In the genomic region with DNA sequence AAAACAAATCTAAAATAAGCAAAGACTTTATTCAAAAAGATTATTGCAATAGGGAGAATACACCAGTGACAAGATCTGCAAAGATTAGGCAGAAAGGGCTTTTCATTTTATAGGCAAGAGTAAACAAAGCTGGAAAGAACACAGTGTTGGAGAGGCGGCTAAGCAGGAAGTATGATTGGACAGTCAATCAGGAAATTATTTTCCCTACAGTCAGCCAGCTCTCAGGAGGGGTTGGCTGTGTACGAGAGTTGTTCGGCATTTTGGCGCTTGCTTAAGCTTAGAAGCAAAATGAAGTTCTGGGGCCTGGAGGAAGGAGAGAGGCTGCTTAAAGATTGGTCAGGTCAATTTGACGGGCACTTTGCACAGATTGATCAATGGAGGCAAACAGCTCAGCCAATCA, we compare ENCODE assay signal across 21 cellular contexts.
"Had no signal": no experiment of that assay in that cellular context is flagged by ENCODE, and none has a peak within 500 bp of the region (broad histone marks: within the 10 kb centered on the region; RNA-seq: fewer than 3 reads in every experiment).

No MANE protein-coding gene starts in this region.

- ATAC-seq: esophagus mucosa; gastrocnemius medialis; left ventricle myocardium superior; lower lobe of right lung; natural killer cell; psoas muscle; stimulated activated memory B cell treated with anti-CD40 and anti-IgM and Interleukin-4, amounts not matched to agents 10 μg/mL and 1 μg/mL and 100 μg/mL, for 72 hours; stimulated activated naive CD8-positive, alpha-beta T cell treated with anti-CD3 and anti-CD28 coated beads, Interleukin-15, Interleukin-2, amounts not matched to agents 100 U/mL and 50 U/mL, for 24 hours had no signal

- H3K27ac ChIP-seq: epithelial cell of prostate, gastrocnemius medialis, lower lobe of right lung, ovary, psoas muscle, sigmoid colon, thoracic aorta, tibial nerve, upper lobe of left lung had no signal

- DNase-seq: effector CD8-positive, alpha-beta T cell; endodermal cell; foreskin fibroblast; gastrocnemius medialis; head of caudate nucleus; left ventricle myocardium superior; lower lobe of right lung; natural killer cell; occipital lobe; ovary; posterior cingulate gyrus; psoas muscle; sigmoid colon; stimulated activated CD4-positive, alpha-beta T cell treated with anti-CD3 and anti-CD28 coated beads, Interleukin-4, amount 100 ng/mL, for 4 hours; stimulated activated naive CD8-positive, alpha-beta T cell treated with anti-CD3 and anti-CD28 coated beads, Interleukin-15, Interleukin-2, amounts not matched to agents 100 U/mL and 50 U/mL, for 24 hours; upper lobe of left lung had no signal
